Comparison of ENCODE assay signal across 9 cellular contexts in genomic region chr22:37566903-37567798, GRCh38. TPM values are rescaled to one million over a fixed set of nuclear protein-coding genes. Genes with fewer than 3 reads are reported as not detected.
DNase-seq lines count a peak whose midpoint lies in the region; ATAC-seq, FAIRE-seq and TF ChIP-seq lines count a peak whose summit lies in the region.
"Had no signal": no experiment of that assay in that cellular context is flagged by ENCODE, and none has a peak within 500 bp of the region (broad histone marks: within the 10 kb centered on the region; RNA-seq: fewer than 3 reads in every experiment).

No MANE protein-coding gene starts in this region.

- no peak overlapping the region; the same call in 1 of the 2 replicates for H3K14ac ChIP-seq in IMR-90 (replicated peaks; ENCODE audit: low read depth, low read length)

- H4K8ac ChIP-seq in IMR-90 (ENCODE audit: low read depth in 2 of 2, low read length in 2 of 2): no peak overlapping the region

- no peaks in the 10 kb centered on the region for H3K79me2 ChIP-seq in SU-DHL-6 (ENCODE audit: insufficient read depth, low read length)

- dilution Hi-C loops in IMR-90 (cut with HindIII; ENCODE audit: low sequenced_read_pairs, unreplicated experiment): no loop called here

- H3K9ac ChIP-seq in IMR-90 (ENCODE audit: low read depth, low read length) (no peak overlapping the region), SU-DHL-6 (ENCODE audit: low read length) (no peak overlapping the region)

- no TSS peak for BruUV-seq in IMR-90 (replicated peaks; lab: Mats Ljungman, UMichigan)

- ATAC-seq in A549 (peak; percentile 38 to 71; a peak in 5 of 6 replicates), IMR-90 (ENCODE audit: low read depth) (no peak), psoas muscle (peak; percentile 74 to 88 (median 87)), aorta (ENCODE audit: low FRiP score) (peak; percentile 80)
- ATAC-seq in activated naive CD4-positive, alpha-beta T cell treated with anti-CD3 and anti-CD28 coated beads, Interleukin-2, amount 50 U/mL, for 72 hours: peak; percentile 87 to 96

- no peak overlapping the region for H2BK15ac ChIP-seq in IMR-90 (ENCODE audit: low read depth, low read length)

- POLR2A ChIA-PET in A549 (lab: Yijun Ruan, JAX): interaction anchor here (1.2 kb wide), 1 partner anchor 21 kb away, joined by 3 read pairs; no protein-coding TSS in a partner anchor
- POLR2A ChIA-PET in IMR-90 (lab: Charles Lee; ENCODE audit: unreplicated experiment): interaction anchor here (1.6 kb wide), 1 partner anchor 9 kb away, joined by 3 read pairs; no protein-coding TSS in a partner anchor

- H4K20me1 ChIP-seq in IMR-90 (ENCODE audit: insufficient read depth, low read length): peaks cover 100% of the 10 kb centered on the region
- H4K20me1 ChIP-seq in SU-DHL-6 (ENCODE audit: low read depth, low read length): no peaks in the 10 kb centered on the region

- FAIRE-seq in A549 (lab: Jason Lieb, UNC): no peak
- peak; percentile 99 for FAIRE-seq in GM12892 (lab: Jason Lieb, UNC)

- peaks cover 48% of the 10 kb centered on the region for H3K36me3 ChIP-seq in IMR-90 (ENCODE audit: control insufficient read depth, insufficient read depth, low read length)
- no peaks in the 10 kb centered on the region for H3K36me3 ChIP-seq in SU-DHL-6 (ENCODE audit: low read length)
- H3K36me3 ChIP-seq in cardiac muscle cell: no peaks in the 10 kb centered on the region
- peaks cover 0 to 13% of the 10 kb centered on the region in 2 donors for H3K36me3 ChIP-seq in psoas muscle (ENCODE audit: insufficient read depth in 1 of 2, low read depth in 1 of 2)
- peaks cover 0 to 2% of the 10 kb centered on the region in 2 donors for H3K36me3 ChIP-seq in aorta (ENCODE audit: control insufficient read depth in 1 of 2, insufficient read depth in 2 of 2, low read length in 1 of 2)

- H3K79me1 ChIP-seq in IMR-90 (ENCODE audit: low read depth in 1 of 2, low read length in 2 of 2): peaks cover 28 to 92% of the 10 kb centered on the region in 2 experiments; a peak in 3 of 4 replicates

- TF ChIP-seq EP300 in A549 (IDR thresholded peaks at IDR 0.05): no peak

- no peaks in the 10 kb centered on the region for H3K27me3 ChIP-seq in IMR-90 (ENCODE audit: control insufficient read depth, insufficient read depth, low read length)
- no peaks in the 10 kb centered on the region for H3K27me3 ChIP-seq in SU-DHL-6 (ENCODE audit: low read length)
- no peaks in the 10 kb centered on the region for H3K27me3 ChIP-seq in cardiac muscle cell
- peaks cover 0 to 20% (median 2%) of the 10 kb centered on the region in 3 donors for H3K27me3 ChIP-seq in psoas muscle (ENCODE audit: insufficient read depth in 3 of 3, low read length in 2 of 3)
- H3K27me3 ChIP-seq in aorta (ENCODE audit: control insufficient read depth in 1 of 2, insufficient read depth in 2 of 2, low read length in 1 of 2): no peaks in the 10 kb centered on the region

- no peak overlapping the region for H4K5ac ChIP-seq in IMR-90 (ENCODE audit: low read depth, low read length)

- CTCF ChIA-PET in A549 (lab: Yijun Ruan, JAX) (interaction anchor here (0.7 to 18.5 kb wide), 31 partner anchors 10 to 308 kb away, joined by 3 to 771 read pairs (median 7); partner anchors contain the start of genes CARD10, LGALS2 and MFNG), IMR-90 (lab: Yijun Ruan, JAX) (interaction anchor here (0.8 to 1.6 kb wide), 4 partner anchors 12 to 25 kb away, joined by 3 to 11 read pairs (median 4); partner anchors contain the start of gene LGALS2)

- peak overlapping the region; percentile 80 for H2AK9ac ChIP-seq in IMR-90 (replicated peaks; ENCODE audit: low read depth, low read length, poor library complexity)

- DNase-seq in A549 (ENCODE audit: low read depth in 1 of 2, low spot score in 1 of 2): peak; percentile 63 to 68
- DNase-seq in GM12892 (ENCODE audit: insufficient read length): peak; percentile 94
- DNase-seq in IMR-90: peak; percentile 46
- peak; percentile 94 to 96 for DNase-seq in activated naive CD4-positive, alpha-beta T cell treated with anti-CD3 and anti-CD28 coated beads, Interleukin-2, amount 50 U/mL, for 72 hours (ENCODE audit: low spot score in 2 of 2)
- peak; percentile 69 to 85 for DNase-seq in cardiac muscle cell (ENCODE audit: low read depth in 1 of 2, low spot score in 1 of 2)
- peak; percentile 80 to 89 for DNase-seq in psoas muscle
- DNase-seq in aorta: peak; percentile 80 to 94

- 83% methylated on average over 10 of the region's 16 CpGs for WGBS in A549 (ENCODE audit: missing lambda C conversion rate)
- WGBS in IMR-90 (ENCODE audit: extremely low coverage in 2 of 2, insufficient read length in 1 of 2), 2 experiments: 54% methylated on average over 11 of the region's 16 CpGs; no CpG with 5 or more reads in 1 of the 2 experiments
- 36 to 43% (median 36%) methylated on average over 16 of the region's 16 CpGs for WGBS in psoas muscle, 3 donors
- WGBS in aorta, 2 donors: 32 to 37% methylated on average over 16 of the region's 16 CpGs

- no peaks in the 10 kb centered on the region for H3K9me2 ChIP-seq in SU-DHL-6 (replicated peaks; ENCODE audit: insufficient read depth, low read length)

- in situ Hi-C loops in IMR-90 (cut with MboI; ENCODE audit: low sequenced_read_pairs): no loop called here

- 0 out of 2 replicates have a peak overlapping the region, but pooled peaks have one; percentile 24 for H3K23ac ChIP-seq in IMR-90 (ENCODE audit: low read depth, low read length)

- H3K9me3 ChIP-seq in A549: no peaks in the 10 kb centered on the region
- H3K9me3 ChIP-seq in IMR-90 (ENCODE audit: control insufficient read depth, insufficient read depth, low read length): no peaks in the 10 kb centered on the region
- no peaks in the 10 kb centered on the region for H3K9me3 ChIP-seq in SU-DHL-6 (ENCODE audit: insufficient read depth, low read length)
- no peaks in the 10 kb centered on the region for H3K9me3 ChIP-seq in cardiac muscle cell (ENCODE audit: low read depth)
- no peaks in the 10 kb centered on the region for H3K9me3 ChIP-seq in psoas muscle
- H3K9me3 ChIP-seq in aorta (ENCODE audit: control insufficient read depth, low read length): no peaks in the 10 kb centered on the region
- H3K9me3 ChIP-seq: HAP-1 had no signal

- no peak overlapping the region for H3K56ac ChIP-seq in IMR-90 (ENCODE audit: extremely low read depth, insufficient read depth, low read length)

- H3K4ac ChIP-seq in IMR-90 (ENCODE audit: low read depth, low read length): no peak overlapping the region

- H3K9me3 Mint-ChIP-seq in activated naive CD4-positive, alpha-beta T cell treated with anti-CD3 and anti-CD28 coated beads, Interleukin-2, amount 50 U/mL, for 72 hours: no peaks in the 10 kb centered on the region

- no peaks in the 10 kb centered on the region for H3F3A ChIP-seq in SU-DHL-6 (ENCODE audit: insufficient read depth)

- no peak overlapping the region; the same call in 1 of the 2 replicates for H2AK5ac ChIP-seq in IMR-90 (ENCODE audit: low read depth, low read length)

- no peaks in the 10 kb centered on the region for H3K36me3 Mint-ChIP-seq in activated naive CD4-positive, alpha-beta T cell treated with anti-CD3 and anti-CD28 coated beads, Interleukin-2, amount 50 U/mL, for 72 hours

- TF ChIP-seq CTCF in A549 (IDR thresholded peaks at IDR 0.05) (peak; percentile 74), IMR-90 (conservative IDR thresholded peaks at IDR 0.05; ENCODE audit: low read depth, low read length) (peak; percentile 80), SU-DHL-6 (IDR thresholded peaks at IDR 0.05; ENCODE audit: insufficient read depth, low read length, poor library complexity, severe bottlenecking) (peak; percentile 89), cardiac muscle cell (IDR thresholded peaks at IDR 0.05; ENCODE audit: low read depth, low read length) (peak; percentile 86), psoas muscle (IDR thresholded peaks at IDR 0.05) (peak; percentile 91)

- no peak overlapping the region for H3K4me2 ChIP-seq in A549
- H3K4me2 ChIP-seq in IMR-90 (ENCODE audit: low read depth, low read length): no peak overlapping the region
- H3K4me2 ChIP-seq in SU-DHL-6 (ENCODE audit: low read depth, low read length, poor library complexity, severe bottlenecking): no peak overlapping the region

- TF ChIP-seq POLR2A in A549 (IDR thresholded peaks at IDR 0.05; ENCODE audit: low read length): no peak
- TF ChIP-seq POLR2A in GM12892 (IDR thresholded peaks at IDR 0.05; ENCODE audit: low read depth, low read length): no peak
- 0 out of 2 replicates have a peak, but pooled peaks have one; percentile 21 for TF ChIP-seq POLR2A in IMR-90 (IDR thresholded peaks at IDR 0.05; ENCODE audit: low read depth, low read length)

- no peak overlapping the region for H3K18ac ChIP-seq in IMR-90 (ENCODE audit: low read depth, low read length)

- peak overlapping the region; percentile 76 to 82 for H3K27ac Mint-ChIP-seq in activated naive CD4-positive, alpha-beta T cell treated with anti-CD3 and anti-CD28 coated beads, Interleukin-2, amount 50 U/mL, for 72 hours

- H3K4me1 ChIP-seq in A549 (peaks cover 63% of the 10 kb centered on the region), IMR-90 (ENCODE audit: control insufficient read depth, insufficient read depth, low read length) (peaks cover 23% of the 10 kb centered on the region), cardiac muscle cell (ENCODE audit: low read depth) (no peaks in the 10 kb centered on the region), psoas muscle (peaks cover 28% of the 10 kb centered on the region), aorta (ENCODE audit: control insufficient read depth in 1 of 2, insufficient read depth in 2 of 2, low read length in 2 of 2) (peaks cover 0 to 2% of the 10 kb centered on the region in 2 donors)

- H3K27ac ChIP-seq in A549: 0 out of 6 replicates have a peak overlapping the region, but pooled peaks of 1 of the 2 experiments have one; percentile 11
- H3K27ac ChIP-seq in IMR-90 (ENCODE audit: insufficient read depth, low read length): no peak overlapping the region
- H3K27ac ChIP-seq in SU-DHL-6 (ENCODE audit: low read depth, low read length): no peak overlapping the region
- no peak overlapping the region for H3K27ac ChIP-seq in cardiac muscle cell
- no peak overlapping the region for H3K27ac ChIP-seq in psoas muscle
- no peak overlapping the region for H3K27ac ChIP-seq in aorta (ENCODE audit: low read depth in 1 of 2, low read length in 2 of 2)

- no peak overlapping the region for H4K91ac ChIP-seq in IMR-90 (ENCODE audit: insufficient read depth, low read depth, low read length)

- H2AFZ ChIP-seq in IMR-90 (replicated peaks; ENCODE audit: low read length, poor library complexity): peak overlapping the region; percentile 64
- H2AFZ ChIP-seq in SU-DHL-6 (ENCODE audit: low read depth, low read length, severe bottlenecking): no peak overlapping the region

- H3K9me1 ChIP-seq in IMR-90 (ENCODE audit: insufficient read depth, low read length): peaks cover 24% of the 10 kb centered on the region

- no peak overlapping the region for H2BK20ac ChIP-seq in IMR-90 (ENCODE audit: low read depth, low read length)

- H2BK5ac ChIP-seq in IMR-90 (ENCODE audit: low read depth, low read length, poor library complexity, severe bottlenecking): no peak overlapping the region

- H2BK120ac ChIP-seq in IMR-90 (ENCODE audit: low read depth, low read length): no peak overlapping the region

- no peak overlapping the region for H3K4me3 ChIP-seq in A549
- no peak overlapping the region for H3K4me3 ChIP-seq in IMR-90 (ENCODE audit: insufficient read depth, low read depth, low read length)
- no peak overlapping the region for H3K4me3 ChIP-seq in SU-DHL-6 (ENCODE audit: insufficient read depth, low read length, poor library complexity, severe bottlenecking)
- H3K4me3 ChIP-seq in cardiac muscle cell: no peak overlapping the region
- H3K4me3 ChIP-seq in psoas muscle: no peak overlapping the region
- no peak overlapping the region for H3K4me3 ChIP-seq in aorta (ENCODE audit: low read length in 2 of 2)
- H3K4me3 ChIP-seq: HAP-1 had no signal

- TF ChIP-seq RAD21 in A549 (conservative IDR thresholded peaks at IDR 0.05 in 1 of 2, IDR thresholded peaks at IDR 0.05 in 1 of 2) (peak; percentile 83), IMR-90 (IDR thresholded peaks at IDR 0.05; ENCODE audit: low read length) (peak; percentile 84)

- intact Hi-C loops in IMR-90 (cut with micrococcal nuclease) (loop anchor here (2.0 kb wide), 1 partner anchor 28 kb away; no protein-coding TSS in a partner anchor), psoas muscle (cut with DNase I) (loop anchor here (1.0 to 10.0 kb wide), 2 partner anchors 28 to 252 kb away; no protein-coding TSS in a partner anchor), aorta (cut with DNase I) (no loop called here)

RNA-seq across cellular contexts. Expression of gene CDC42EP1, which starts 6.9 kb away (rescaled TPM):
- polyA plus RNA-seq in A549 (2011; rRNA removed) (12.2 and 16.0 TPM in 2 replicates), A549 (2017; fragmentation: RNase III; extraction: RNeasy Plus Mini Kit Qiagen cat#74134 plus additional on column Dnase treatment) (20.2 to 21.5 TPM (median 20.3 TPM) in 3 replicates), IMR-90 (2012; rRNA removed) (47.3 and 59.2 TPM in 2 replicates), cardiac muscle cell (10.9 and 21.6 TPM in 2 replicates), psoas muscle (1 to 10 TPM; 3.8 to 5.9 (median 4.1) TPM), aorta (10 to 100 TPM; 26.0 to 44.6 TPM)
- polyA plus RNA-seq in A549 (2012; cell fraction: cytosol; rRNA removed): 23.4 and 33.7 TPM in 2 replicates
- 21.3 and 29.9 TPM in 2 replicates for polyA plus RNA-seq in A549 (2012; cell fraction: nucleus; rRNA removed)
- polyA minus RNA-seq in A549 (2011; rRNA and poly(A)+ RNA removed): 9.8 and 15.0 TPM in 2 replicates
- polyA plus RNA-seq in GM12892 (2012; ENCODE audit: missing spikeins): not detected
- total RNA-seq in IMR-90 (2012; rRNA removed) (4.7 and 6.1 TPM in 2 replicates), cardiac muscle cell (8.9 and 12.7 TPM in 2 replicates), psoas muscle (10 to 100 TPM in 2 of 4 donors, 1 to 10 TPM in 2; 6.9 to 13.8 (median 10.7) TPM), aorta (10 to 100 TPM; 69.1 to 76.3 TPM)
- polyA plus RNA-seq in IMR-90 (2012; cell fraction: cytosol; rRNA removed): 34.5 and 61.4 TPM in 2 replicates
- polyA plus RNA-seq in IMR-90 (2012; cell fraction: nucleus; rRNA removed; ENCODE audit: low replicate concordance): 18.1 and 44.7 TPM in 2 replicates
- 1 to 10 TPM in 1 of 2 donors, under 1 TPM in 1; 0.09 to 1.9 TPM for total RNA-seq in activated naive CD4-positive, alpha-beta T cell treated with anti-CD3 and anti-CD28 coated beads, Interleukin-2, amount 50 U/mL, for 72 hours

RNA-seq across cellular contexts. Expression of gene LGALS2, which starts 12.7 kb away (rescaled TPM):
- polyA plus RNA-seq in A549 (2011; rRNA removed) (1.1 and 2.0 TPM in 2 replicates), A549 (2017; fragmentation: RNase III; extraction: RNeasy Plus Mini Kit Qiagen cat#74134 plus additional on column Dnase treatment) (0.45 to 0.75 TPM (median 0.63 TPM) in 3 replicates), IMR-90 (2012; rRNA removed) (not detected in 2 replicates), cardiac muscle cell (not detected in 2 replicates), psoas muscle (under 1 TPM in 2 of 3 donors, not detected in 1; 0.06 to 0.35 TPM), aorta (10 to 100 TPM in 1 of 2 donors, not detected in 1; 22.8 TPM)
- polyA plus RNA-seq in A549 (2012; cell fraction: cytosol; rRNA removed): 0.22 and 0.39 TPM in 2 replicates
- 0.14 TPM in 1 of 2 replicates, not detected in the other for polyA plus RNA-seq in A549 (2012; cell fraction: nucleus; rRNA removed)
- not detected in 2 replicates for polyA minus RNA-seq in A549 (2011; rRNA and poly(A)+ RNA removed)
- not detected for polyA plus RNA-seq in GM12892 (2012; ENCODE audit: missing spikeins)
- total RNA-seq in IMR-90 (2012; rRNA removed) (not detected in 2 replicates), cardiac muscle cell (not detected in 2 replicates), psoas muscle (not detected), aorta (1 to 10 TPM in 1 of 2 donors, not detected in 1; 2.1 TPM)
- not detected in 2 replicates for polyA plus RNA-seq in IMR-90 (2012; cell fraction: cytosol; rRNA removed)
- not detected in 2 replicates for polyA plus RNA-seq in IMR-90 (2012; cell fraction: nucleus; rRNA removed; ENCODE audit: low replicate concordance)
- total RNA-seq in activated naive CD4-positive, alpha-beta T cell treated with anti-CD3 and anti-CD28 coated beads, Interleukin-2, amount 50 U/mL, for 72 hours: not detected

RNA-seq across cellular contexts. Expression of gene GGA1, which starts 41.5 kb away (rescaled TPM):
- polyA plus RNA-seq in A549 (2011; rRNA removed): 20.5 and 22.0 TPM in 2 replicates
- 25.4 and 29.6 TPM in 2 replicates for polyA plus RNA-seq in A549 (2012; cell fraction: cytosol; rRNA removed)
- 116 and 166 TPM in 2 replicates for polyA plus RNA-seq in A549 (2012; cell fraction: nucleus; rRNA removed)
- polyA plus RNA-seq in A549 (2017; fragmentation: RNase III; extraction: RNeasy Plus Mini Kit Qiagen cat#74134 plus additional on column Dnase treatment): 23.5 to 28.4 TPM (median 26.1 TPM) in 3 replicates
- polyA minus RNA-seq in A549 (2011; rRNA and poly(A)+ RNA removed): 18.1 and 19.4 TPM in 2 replicates
- 36.3 TPM for polyA plus RNA-seq in GM12892 (2012; ENCODE audit: missing spikeins)
- 17.2 and 19.7 TPM in 2 replicates for total RNA-seq in IMR-90 (2012; rRNA removed)
- 48.5 and 50.4 TPM in 2 replicates for polyA plus RNA-seq in IMR-90 (2012; rRNA removed)
- 17.9 and 26.5 TPM in 2 replicates for polyA plus RNA-seq in IMR-90 (2012; cell fraction: cytosol; rRNA removed)
- polyA plus RNA-seq in IMR-90 (2012; cell fraction: nucleus; rRNA removed; ENCODE audit: low replicate concordance): 243 and 309 TPM in 2 replicates
- 10 to 100 TPM; 68.8 to 83.9 TPM for total RNA-seq in activated naive CD4-positive, alpha-beta T cell treated with anti-CD3 and anti-CD28 coated beads, Interleukin-2, amount 50 U/mL, for 72 hours
- total RNA-seq in cardiac muscle cell: 91.9 and 114 TPM in 2 replicates
- 81.9 and 82.6 TPM in 2 replicates for polyA plus RNA-seq in cardiac muscle cell
- total RNA-seq in psoas muscle: 10 to 100 TPM; 31.9 to 37.2 (median 33.1) TPM
- 10 to 100 TPM; 30.2 to 39.4 (median 39.4) TPM for polyA plus RNA-seq in psoas muscle
- 10 to 100 TPM; 35.7 to 62.7 TPM for total RNA-seq in aorta
- polyA plus RNA-seq in aorta: 10 to 100 TPM; 14.4 to 68.7 TPM

RNA-seq across cellular contexts. Expression of gene CARD10, which starts 47.9 kb away (rescaled TPM):
- polyA plus RNA-seq in A549 (2011; rRNA removed) (8.3 and 11.1 TPM in 2 replicates), A549 (2017; fragmentation: RNase III; extraction: RNeasy Plus Mini Kit Qiagen cat#74134 plus additional on column Dnase treatment) (14.1 to 16.1 TPM (median 15.3 TPM) in 3 replicates), IMR-90 (2012; rRNA removed) (18.4 and 19.8 TPM in 2 replicates), cardiac muscle cell (2.1 and 3.9 TPM in 2 replicates), psoas muscle (1 to 10 TPM; 2.9 to 6.9 (median 4.1) TPM), aorta (1 to 10 TPM; 2.2 to 8.8 TPM)
- polyA plus RNA-seq in A549 (2012; cell fraction: cytosol; rRNA removed): 16.0 and 23.0 TPM in 2 replicates
- polyA plus RNA-seq in A549 (2012; cell fraction: nucleus; rRNA removed): 52.8 and 67.1 TPM in 2 replicates
- polyA minus RNA-seq in A549 (2011; rRNA and poly(A)+ RNA removed): 12.5 and 17.6 TPM in 2 replicates
- polyA plus RNA-seq in GM12892 (2012; ENCODE audit: missing spikeins): not detected
- total RNA-seq in IMR-90 (2012; rRNA removed) (6.1 TPM in 2 replicates), cardiac muscle cell (3.3 and 4.5 TPM in 2 replicates), psoas muscle (1 to 10 TPM; 3.8 to 8.0 (median 4.5) TPM), aorta (10 to 100 TPM; 10.1 to 24.9 TPM)
- polyA plus RNA-seq in IMR-90 (2012; cell fraction: cytosol; rRNA removed): 9.8 and 18.6 TPM in 2 replicates
- polyA plus RNA-seq in IMR-90 (2012; cell fraction: nucleus; rRNA removed; ENCODE audit: low replicate concordance): 23.8 and 66.7 TPM in 2 replicates
- total RNA-seq in activated naive CD4-positive, alpha-beta T cell treated with anti-CD3 and anti-CD28 coated beads, Interleukin-2, amount 50 U/mL, for 72 hours: under 1 TPM; 0.09 to 0.51 TPM

Comparison
In these comparisons a context has a peak if more than half of its experiments do, and no peak if none do; other contexts are left out.
1. intact Hi-C loops: an anchor here in IMR-90 (2.0 kb wide) and psoas muscle (1.0 to 10.0 kb wide); none called in aorta.